ENCODE assay signal across 6 cellular contexts in the genomic region with DNA sequence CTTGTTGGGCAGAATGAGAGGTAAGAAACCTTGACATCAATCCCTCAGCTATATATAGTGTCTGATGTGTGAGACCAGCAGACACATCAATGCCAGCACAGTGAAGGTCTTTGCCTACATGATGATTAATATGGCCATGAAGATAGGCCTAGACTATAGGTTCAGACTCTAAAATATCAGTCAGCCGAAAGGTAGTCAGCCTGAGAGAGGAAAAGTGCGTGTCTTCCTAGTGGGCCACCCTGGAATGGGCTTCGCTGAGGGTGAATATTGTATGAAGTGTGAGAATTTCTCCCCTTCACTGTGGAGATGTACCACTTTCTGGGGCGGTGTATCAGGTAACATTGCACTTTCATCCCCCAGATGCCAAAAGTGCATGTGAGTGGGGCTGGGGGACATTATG. TPM values are rescaled to one million over a fixed set of nuclear protein-coding genes. Genes with fewer than 3 reads are reported as not detected.
"Had no signal": no experiment of that assay in that cellular context is flagged by ENCODE, and none has a peak within 500 bp of the region (broad histone marks: within the 10 kb centered on the region; RNA-seq: fewer than 3 reads in every experiment).

No MANE protein-coding gene starts in this region.

- H3K4me3 ChIP-seq: K562 had no signal

- ATAC-seq: HepG2, K562 had no signal

- DNase-seq: IMR-90 had no signal

- H3K4me3 Mint-ChIP-seq: IgD-negative memory B cell had no signal

- H3K27ac ChIP-seq: HL-60 had no signal

- H3K9me3 Mint-ChIP-seq: IgD-negative memory B cell had no signal

- H3K36me3 Mint-ChIP-seq: IgD-negative memory B cell had no signal

RNA-seq across cellular contexts. Expression of gene EPHB1, which starts 33.0 kb away (rescaled TPM):
- total RNA-seq: HT-29 had no signal
- polyA plus RNA-seq: K562 had no signal
